In the genomic region with DNA sequence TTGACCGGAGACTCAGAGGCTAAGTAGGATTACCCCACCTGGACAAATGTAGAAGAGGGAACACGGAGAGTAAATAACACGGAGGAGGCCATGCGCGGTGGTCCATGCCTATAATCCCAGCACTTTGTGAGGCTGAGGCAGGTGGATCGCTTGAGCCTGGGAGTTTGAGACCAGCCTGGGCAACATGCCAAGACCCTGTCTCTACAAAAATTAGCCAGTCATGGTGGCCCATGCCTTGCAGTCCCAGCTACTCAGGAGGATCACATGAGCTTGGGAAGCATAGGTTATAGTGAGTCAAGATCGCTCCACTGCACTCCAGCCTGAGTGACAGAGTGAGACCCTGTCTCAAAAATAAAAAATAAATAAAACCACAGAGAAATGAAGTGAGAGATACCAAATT, we compare ENCODE assay signal across 29 cellular contexts.
"Had no signal": no experiment of that assay in that cellular context is flagged by ENCODE, and none has a peak within 500 bp of the region (broad histone marks: within the 10 kb centered on the region; RNA-seq: fewer than 3 reads in every experiment).

No MANE protein-coding gene starts in this region.

- H3K36me3 Mint-ChIP-seq: activated CD4-positive, alpha-beta memory T cell treated with anti-CD3 and anti-CD28 coated beads for 36 hours; activated CD8-positive, alpha-beta memory T cell treated with anti-CD3 and anti-CD28 coated beads, Interleukin-2, amount 10 ng/mL, durations not matched to agents 7 days and 5 days; activated naive CD4-positive, alpha-beta T cell treated with anti-CD3 and anti-CD28 coated beads, Interleukin-2, amount 10 ng/mL, durations not matched to agents 7 days and 5 days; activated naive CD4-positive, alpha-beta T cell treated with anti-CD3 and anti-CD28 coated beads, Interleukin-2, amount 50 U/mL, for 72 hours; activated naive CD8-positive, alpha-beta T cell treated with anti-CD3 and anti-CD28 coated beads, Interleukin-2, amount 10 ng/mL, durations not matched to agents 7 days and 5 days had no signal

- H3K4me3 Mint-ChIP-seq: activated CD4-positive, alpha-beta memory T cell treated with anti-CD3 and anti-CD28 coated beads for 36 hours; activated CD4-positive, alpha-beta T cell treated with anti-CD3 and anti-CD28 coated beads for 36 hours; activated CD4-positive, alpha-beta T cell treated with anti-CD3 and anti-CD28 coated beads, Interleukin-2, amount 10 ng/mL, durations not matched to agents 24 days and 14 days; activated CD8-positive, alpha-beta memory T cell treated with anti-CD3 and anti-CD28 coated beads, Interleukin-2, amount 10 ng/mL, durations not matched to agents 7 days and 5 days; activated CD8-positive, alpha-beta T cell treated with anti-CD3 and anti-CD28 coated beads, Interleukin-2, amount 10 ng/mL, durations not matched to agents 7 days and 5 days; activated naive CD4-positive, alpha-beta T cell treated with anti-CD3 and anti-CD28 coated beads, Interleukin-2, amount 10 ng/mL, durations not matched to agents 7 days and 5 days; activated naive CD8-positive, alpha-beta T cell treated with anti-CD3 and anti-CD28 coated beads, Interleukin-2, amount 10 ng/mL, durations not matched to agents 7 days and 5 days; activated T-helper 1 cell treated with anti-CD3 and anti-CD28 coated beads, Interleukin-12 subunit alpha, Interleukin-12 subunit beta, Interleukin-2, Interleukin-4 antibody, amounts not matched to agents 30 ng/mL and 10 ng/mL and 1 ng/mL, durations not matched to agents 14 hours and 24 hours and 36 hours; central memory CD8-positive, alpha-beta T cell; effector memory CD8-positive, alpha-beta T cell had no signal

- H3K9me3 Mint-ChIP-seq: activated CD4-positive, alpha-beta memory T cell treated with anti-CD3 and anti-CD28 coated beads for 36 hours; activated CD4-positive, alpha-beta T cell treated with anti-CD3 and anti-CD28 coated beads, Interleukin-2, amount 10 ng/mL, durations not matched to agents 24 days and 14 days; activated naive CD4-positive, alpha-beta T cell treated with anti-CD3 and anti-CD28 coated beads, Interleukin-2, amount 10 ng/mL, durations not matched to agents 7 days and 5 days; activated naive CD4-positive, alpha-beta T cell treated with anti-CD3 and anti-CD28 coated beads, Interleukin-2, amount 50 U/mL, for 72 hours; activated naive CD8-positive, alpha-beta T cell treated with anti-CD3 and anti-CD28 coated beads, Interleukin-2, amount 10 ng/mL, durations not matched to agents 7 days and 5 days; activated T-helper 1 cell treated with anti-CD3 and anti-CD28 coated beads, Interleukin-12 subunit alpha, Interleukin-12 subunit beta, Interleukin-2, Interleukin-4 antibody, amounts not matched to agents 30 ng/mL and 10 ng/mL and 1 ng/mL, durations not matched to agents 14 hours and 24 hours and 36 hours; activated T-helper 2 cell treated with anti-CD3 and anti-CD28 coated beads, Interferon-gamma antibody, Interleukin-2, Interleukin-4, amounts not matched to agents 10 μg/mL and 5 μg/mL and 100 μg/mL, durations not matched to agents 14 hours and 24 hours and 36 hours; central memory CD8-positive, alpha-beta T cell; effector memory CD8-positive, alpha-beta T cell had no signal

- H3K27me3 Mint-ChIP-seq: activated CD4-positive, alpha-beta memory T cell treated with anti-CD3 and anti-CD28 coated beads for 36 hours; activated CD4-positive, alpha-beta T cell treated with anti-CD3 and anti-CD28 coated beads for 36 hours; activated CD4-positive, alpha-beta T cell treated with anti-CD3 and anti-CD28 coated beads, Interleukin-2, amount 10 ng/mL, durations not matched to agents 24 days and 14 days; activated naive CD4-positive, alpha-beta T cell treated with anti-CD3 and anti-CD28 coated beads, Interleukin-2, amount 10 ng/mL, durations not matched to agents 7 days and 5 days; activated naive CD8-positive, alpha-beta T cell treated with anti-CD3 and anti-CD28 coated beads, Interleukin-2, amount 10 ng/mL, durations not matched to agents 7 days and 5 days had no signal

- H3K4me3 ChIP-seq: coronary artery, esophagus muscularis mucosa, gastroesophageal sphincter had no signal

- H3K27ac ChIP-seq: brain microvascular endothelial cell, coronary artery had no signal

- DNase-seq: activated CD4-positive, alpha-beta memory T cell treated with anti-CD3 and anti-CD28 coated beads for 36 hours; activated CD4-positive, alpha-beta T cell treated with anti-CD3 and anti-CD28 coated beads for 36 hours; activated CD4-positive, alpha-beta T cell treated with anti-CD3 and anti-CD28 coated beads, Interleukin-2, amount 10 ng/mL, durations not matched to agents 24 days and 14 days; activated CD4-positive, CD25-positive, alpha-beta regulatory T cell; activated CD4-positive, CD25-positive, alpha-beta regulatory T cell treated with anti-CD3 and anti-CD28 coated beads, Interleukin-2, amount 50 U/mL, for 72 hours; activated CD8-positive, alpha-beta memory T cell treated with anti-CD3 and anti-CD28 coated beads, Interleukin-2, amount 10 ng/mL, durations not matched to agents 7 days and 5 days; activated CD8-positive, alpha-beta memory T cell treated with anti-CD3 and anti-CD28 coated beads, Interleukin-2, amount 50 U/mL, for 4 hours; activated CD8-positive, alpha-beta T cell treated with anti-CD3 and anti-CD28 coated beads, Interleukin-2, amount 10 ng/mL, durations not matched to agents 7 days and 5 days; activated gamma-delta T cell; activated naive CD4-positive, alpha-beta T cell; activated naive CD4-positive, alpha-beta T cell treated with anti-CD3 and anti-CD28 coated beads, Interleukin-2, amount 10 ng/mL, durations not matched to agents 7 days and 5 days; activated naive CD8-positive, alpha-beta T cell treated with anti-CD3 and anti-CD28 coated beads, Interleukin-2, amount 10 ng/mL, durations not matched to agents 7 days and 5 days; activated T-cell treated with anti-CD3 and anti-CD28 coated beads, Interleukin-2, amount 50 U/mL, for 1 hour; activated T-cell treated with anti-CD3 and anti-CD28 coated beads, Interleukin-2, amount 50 U/mL, for 48 hours; brain microvascular endothelial cell; dermis blood vessel endothelial cell; effector CD4-positive, alpha-beta T cell; effector memory CD8-positive, alpha-beta T cell; erythroblast; foreskin melanocyte; head of caudate nucleus; T-helper 2 cell had no signal

- H3K4me1 Mint-ChIP-seq: activated CD4-positive, alpha-beta T cell treated with anti-CD3 and anti-CD28 coated beads for 36 hours; activated CD4-positive, alpha-beta T cell treated with anti-CD3 and anti-CD28 coated beads, Interleukin-2, amount 10 ng/mL, durations not matched to agents 24 days and 14 days; activated naive CD4-positive, alpha-beta T cell treated with anti-CD3 and anti-CD28 coated beads, Interleukin-2, amount 10 ng/mL, durations not matched to agents 7 days and 5 days; activated naive CD8-positive, alpha-beta T cell treated with anti-CD3 and anti-CD28 coated beads, Interleukin-2, amount 10 ng/mL, durations not matched to agents 7 days and 5 days; central memory CD8-positive, alpha-beta T cell had no signal

- H3K27ac Mint-ChIP-seq: activated CD4-positive, alpha-beta memory T cell treated with anti-CD3 and anti-CD28 coated beads for 36 hours; activated CD4-positive, alpha-beta T cell treated with anti-CD3 and anti-CD28 coated beads for 36 hours; activated CD4-positive, alpha-beta T cell treated with anti-CD3 and anti-CD28 coated beads, Interleukin-2, amount 10 ng/mL, durations not matched to agents 24 days and 14 days; activated CD8-positive, alpha-beta memory T cell treated with anti-CD3 and anti-CD28 coated beads, Interleukin-2, amount 10 ng/mL, durations not matched to agents 7 days and 5 days; activated CD8-positive, alpha-beta T cell treated with anti-CD3 and anti-CD28 coated beads, Interleukin-2, amount 10 ng/mL, durations not matched to agents 7 days and 5 days; activated naive CD4-positive, alpha-beta T cell treated with anti-CD3 and anti-CD28 coated beads, Interleukin-2, amount 10 ng/mL, durations not matched to agents 7 days and 5 days; activated naive CD8-positive, alpha-beta T cell treated with anti-CD3 and anti-CD28 coated beads, Interleukin-2, amount 10 ng/mL, durations not matched to agents 7 days and 5 days; activated T-helper 1 cell treated with anti-CD3 and anti-CD28 coated beads, Interleukin-12 subunit alpha, Interleukin-12 subunit beta, Interleukin-2, Interleukin-4 antibody, amounts not matched to agents 30 ng/mL and 10 ng/mL and 1 ng/mL, durations not matched to agents 14 hours and 24 hours and 36 hours; activated T-helper 2 cell treated with anti-CD3 and anti-CD28 coated beads, Interferon-gamma antibody, Interleukin-2, Interleukin-4, amounts not matched to agents 10 μg/mL and 5 μg/mL and 100 μg/mL, durations not matched to agents 14 hours and 24 hours and 36 hours; effector memory CD8-positive, alpha-beta T cell had no signal

- H3K9me3 ChIP-seq: esophagus muscularis mucosa, gastroesophageal sphincter had no signal

- H3K27me3 ChIP-seq: brain microvascular endothelial cell, esophagus muscularis mucosa, gastroesophageal sphincter had no signal
